Comparison of ENCODE assay signal across 15 cellular contexts in genomic region chr1:165215676-165216075, GRCh38.
"Had no signal": no experiment of that assay in that cellular context is flagged by ENCODE, and none has a peak within 500 bp of the region (broad histone marks: within the 10 kb centered on the region; RNA-seq: fewer than 3 reads in every experiment).

No MANE protein-coding gene starts in this region.

- DNase-seq: colonic mucosa; dermis blood vessel endothelial cell; heart left ventricle; hippocampal formation; kidney glomerular epithelial cell; mucosa of descending colon; naive thymus-derived CD8-positive, alpha-beta T cell; posterior cingulate gyrus; sigmoid colon; stimulated activated CD4-positive, alpha-beta T cell treated with anti-CD3 and anti-CD28 coated beads, Interleukin-2, amount 100 ng/mL, for 24 hours; stimulated activated naive CD4-positive, alpha-beta T cell; stomach; substantia nigra had no signal

- H3K36me3 ChIP-seq: colonic mucosa, heart left ventricle, sigmoid colon, stomach, thoracic aorta had no signal

- H3K4me1 ChIP-seq: colonic mucosa, heart left ventricle, sigmoid colon, stomach had no signal

- H3K27me3 ChIP-seq: colonic mucosa, sigmoid colon had no signal

- H3K4me3 ChIP-seq: colonic mucosa, heart left ventricle, mucosa of descending colon, sigmoid colon, skin epidermis, stomach, thoracic aorta had no signal

- H3K27ac ChIP-seq: colonic mucosa, heart left ventricle, sigmoid colon, skin epidermis, stomach, thoracic aorta had no signal

- H3K9me3 ChIP-seq: colonic mucosa, heart left ventricle, mucosa of descending colon, sigmoid colon, stomach, thoracic aorta had no signal
